In genomic region chr3:122383915-122384697, GRCh38 we compare ENCODE assay signal across 1 cellular context.
TF ChIP-seq lines count a peak whose summit lies in the region.

A gene with protein sequence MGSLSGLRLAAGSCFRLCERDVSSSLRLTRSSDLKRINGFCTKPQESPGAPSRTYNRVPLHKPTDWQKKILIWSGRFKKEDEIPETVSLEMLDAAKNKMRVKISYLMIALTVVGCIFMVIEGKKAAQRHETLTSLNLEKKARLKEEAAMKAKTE (plus strand): TSS chr3:122384182. CDS start chr3:122384266, 84 bp downstream.

TF ChIP-seq in GM12878, 131 proteins besides CTCF, POLR2A, EP300 and RAD21 (continued from another document and continues in another):
- TF ChIP-seq HDAC6 (IDR thresholded peaks at IDR 0.05; ENCODE audit: unreplicated experiment) (peak; percentile 70), YBX1 (IDR thresholded peaks at IDR 0.05) (no peak), KLF5 (IDR thresholded peaks at IDR 0.05; ENCODE audit: partially characterized antibody) (peak; percentile 69), RFX5 (IDR thresholded peaks at IDR 0.05; ENCODE audit: low read depth, low read length) (no peak), RELA (IDR thresholded peaks at IDR 0.05; ENCODE audit: borderline replicate concordance, partially characterized antibody) (peak; percentile 55), IRF4 (IDR thresholded peaks at IDR 0.05; ENCODE audit: low read depth, low read length) (no peak), ELK1 (IDR thresholded peaks at IDR 0.05; ENCODE audit: low read depth, low read length) (no peak), TARDBP (IDR thresholded peaks at IDR 0.05; ENCODE audit: borderline replicate concordance) (0 out of 2 replicates have a peak, but pooled peaks have one; percentile 32), CHD1 (IDR thresholded peaks at IDR 0.05; ENCODE audit: low read depth, low read length) (0 out of 2 replicates have a peak, but pooled peaks have one; percentile 87), MLLT1 (IDR thresholded peaks at IDR 0.05) (peak; percentile 53; the same call in 1 of the 2 replicates), SP1 (IDR thresholded peaks at IDR 0.05; ENCODE audit: low read depth, low read length) (no peak), CREB1 (IDR thresholded peaks at IDR 0.05; ENCODE audit: low read depth) (peak; percentile 83), ZNF24 (IDR thresholded peaks at IDR 0.05) (peak; percentile 62; the same call in 1 of the 2 replicates), RUNX3 (IDR thresholded peaks at IDR 0.05; ENCODE audit: low read length) (0 out of 2 replicates have a peak, but pooled peaks have one; percentile 10), STAT3 (IDR thresholded peaks at IDR 0.05; ENCODE audit: low read depth, low read length) (no peak), MYC (IDR thresholded peaks at IDR 0.05; ENCODE audit: insufficient read depth, insufficient read length, insufficient replicate concordance, low read length, severe bottlenecking) (peak; percentile 60), RCOR1 (conservative IDR thresholded peaks at IDR 0.05; ENCODE audit: low read depth, low read length) (0 out of 2 replicates have a peak, but pooled peaks have one; percentile 38), CBX3 (IDR thresholded peaks at IDR 0.05; ENCODE audit: borderline replicate concordance, low read depth) (no peak), RB1 (IDR thresholded peaks at IDR 0.05; ENCODE audit: borderline replicate concordance) (0 out of 2 replicates have a peak, but pooled peaks have one; percentile 42), ZNF384 (IDR thresholded peaks at IDR 0.05; ENCODE audit: borderline replicate concordance, low read depth, low read length) (no peak), PML (IDR thresholded peaks at IDR 0.05; ENCODE audit: low read length) (no peak), HCFC1 (IDR thresholded peaks at IDR 0.05; ENCODE audit: low read length) (peak; percentile 41), ZBTB4 (CRISPR knock-in tag; IDR thresholded peaks at IDR 0.05) (no peak), MTA2 (IDR thresholded peaks at IDR 0.05; ENCODE audit: low read depth) (peak; percentile 45), BRCA1 (IDR thresholded peaks at IDR 0.05; ENCODE audit: low read depth, low read length) (no peak), ASH2L (IDR thresholded peaks at IDR 0.05; ENCODE audit: borderline replicate concordance, low read depth) (peak; percentile 72; the same call in 1 of the 2 replicates), ZBTB40 (IDR thresholded peaks at IDR 0.05; ENCODE audit: borderline replicate concordance) (no peak), CEBPB (IDR thresholded peaks at IDR 0.05; ENCODE audit: borderline replicate concordance in 1 of 2, low read depth in 2 of 2, low read length in 2 of 2) (0 out of 4 replicates have a peak, but pooled peaks of 1 of the 2 experiments have one; percentile 10), DPF2 (IDR thresholded peaks at IDR 0.05) (peak; percentile 92), CHD4 (IDR thresholded peaks at IDR 0.05) (no peak), RBBP5 (conservative IDR thresholded peaks at IDR 0.05) (no peak), CUX1 (IDR thresholded peaks at IDR 0.05; ENCODE audit: insufficient replicate concordance, low read depth, low read length) (no peak), ETV6 (conservative IDR thresholded peaks at IDR 0.05 in 1 of 2, IDR thresholded peaks at IDR 0.05 in 1 of 2; ENCODE audit: borderline replicate concordance in 1 of 2, low read depth in 1 of 2) (no peak), ATF3 (IDR thresholded peaks at IDR 0.05; ENCODE audit: borderline replicate concordance, extremely low read depth, low read depth, low read length) (no peak), CBFB (IDR thresholded peaks at IDR 0.05; ENCODE audit: low read depth) (0 out of 2 replicates have a peak, but pooled peaks have one; percentile 29), EED (IDR thresholded peaks at IDR 0.05; ENCODE audit: low read depth) (peak; percentile 75; the same call in 1 of the 2 replicates), TCF12 (IDR thresholded peaks at IDR 0.05; ENCODE audit: low read depth, low read length) (peak; percentile 45; the same call in 1 of the 2 replicates)
- TF ChIP-seq, protein P1, sequence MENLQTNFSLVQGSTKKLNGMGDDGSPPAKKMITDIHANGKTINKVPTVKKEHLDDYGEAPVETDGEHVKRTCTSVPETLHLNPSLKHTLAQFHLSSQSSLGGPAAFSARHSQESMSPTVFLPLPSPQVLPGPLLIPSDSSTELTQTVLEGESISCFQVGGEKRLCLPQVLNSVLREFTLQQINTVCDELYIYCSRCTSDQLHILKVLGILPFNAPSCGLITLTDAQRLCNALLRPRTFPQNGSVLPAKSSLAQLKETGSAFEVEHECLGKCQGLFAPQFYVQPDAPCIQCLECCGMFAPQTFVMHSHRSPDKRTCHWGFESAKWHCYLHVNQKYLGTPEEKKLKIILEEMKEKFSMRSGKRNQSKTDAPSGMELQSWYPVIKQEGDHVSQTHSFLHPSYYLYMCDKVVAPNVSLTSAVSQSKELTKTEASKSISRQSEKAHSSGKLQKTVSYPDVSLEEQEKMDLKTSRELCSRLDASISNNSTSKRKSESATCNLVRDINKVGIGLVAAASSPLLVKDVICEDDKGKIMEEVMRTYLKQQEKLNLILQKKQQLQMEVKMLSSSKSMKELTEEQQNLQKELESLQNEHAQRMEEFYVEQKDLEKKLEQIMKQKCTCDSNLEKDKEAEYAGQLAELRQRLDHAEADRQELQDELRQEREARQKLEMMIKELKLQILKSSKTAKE (IDR thresholded peaks at IDR 0.05; ENCODE audit: low read depth, poor library complexity, severe bottlenecking), result peak; percentile 34
- TF ChIP-seq, protein P2, sequence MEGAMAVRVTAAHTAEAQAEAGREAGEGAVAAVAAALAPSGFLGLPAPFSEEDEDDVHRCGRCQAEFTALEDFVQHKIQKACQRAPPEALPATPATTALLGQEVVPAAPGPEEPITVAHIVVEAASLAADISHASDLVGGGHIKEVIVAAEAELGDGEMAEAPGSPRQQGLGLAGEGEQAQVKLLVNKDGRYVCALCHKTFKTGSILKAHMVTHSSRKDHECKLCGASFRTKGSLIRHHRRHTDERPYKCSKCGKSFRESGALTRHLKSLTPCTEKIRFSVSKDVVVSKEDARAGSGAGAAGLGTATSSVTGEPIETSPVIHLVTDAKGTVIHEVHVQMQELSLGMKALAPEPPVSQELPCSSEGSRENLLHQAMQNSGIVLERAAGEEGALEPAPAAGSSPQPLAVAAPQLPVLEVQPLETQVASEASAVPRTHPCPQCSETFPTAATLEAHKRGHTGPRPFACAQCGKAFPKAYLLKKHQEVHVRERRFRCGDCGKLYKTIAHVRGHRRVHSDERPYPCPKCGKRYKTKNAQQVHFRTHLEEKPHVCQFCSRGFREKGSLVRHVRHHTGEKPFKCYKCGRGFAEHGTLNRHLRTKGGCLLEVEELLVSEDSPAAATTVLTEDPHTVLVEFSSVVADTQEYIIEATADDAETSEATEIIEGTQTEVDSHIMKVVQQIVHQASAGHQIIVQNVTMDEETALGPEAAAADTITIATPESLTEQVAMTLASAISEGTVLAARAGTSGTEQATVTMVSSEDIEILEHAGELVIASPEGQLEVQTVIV (IDR thresholded peaks at IDR 0.05; ENCODE audit: borderline replicate concordance, partially characterized antibody), result no peak
